16 cellular contexts compared by ENCODE assay signal in genomic region chr3:12343091-12343494, GRCh38. TPM values are rescaled to one million over a fixed set of nuclear protein-coding genes. Genes with fewer than 3 reads are reported as not detected.
DNase-seq lines count a peak whose midpoint lies in the region; ATAC-seq and TF ChIP-seq lines count a peak whose summit lies in the region.
"Had no signal": no experiment of that assay in that cellular context is flagged by ENCODE, and none has a peak within 500 bp of the region (broad histone marks: within the 10 kb centered on the region; RNA-seq: fewer than 3 reads in every experiment).

No MANE protein-coding gene starts in this region.

- H3K27me3 ChIP-seq in adipocyte (replicated peaks; ENCODE audit: control insufficient read depth, insufficient read depth, low read length) (no peaks in the 10 kb centered on the region), endodermal cell (ENCODE audit: control insufficient read depth, insufficient read depth, low read length, poor library complexity, severe bottlenecking) (no peaks in the 10 kb centered on the region)

- peak; percentile 3 for DNase-seq in ACHN
- peak; percentile 57 for DNase-seq in M059J (ENCODE audit: low read depth)
- peak; percentile 32 for DNase-seq in adipocyte (ENCODE audit: low read depth)
- peak; percentile 5 for DNase-seq in glomerular visceral epithelial cell (ENCODE audit: extremely low spot score)
- no peak for DNase-seq in NCI-H526 treated with DMSO at 0.1 percent for 48 hours (lab: John Stamatoyannopoulos, UW)
- DNase-seq in endodermal cell: no peak
- no peak for DNase-seq in NCI-H146 treated with DMSO at 0.1 percent for 48 hours (lab: John Stamatoyannopoulos, UW; ENCODE audit: unreplicated experiment)
- DNase-seq: COR-L47; NCI-H1417; NCI-H2081; NCI-H2227 treated with DMSO at 0.1 percent for 48 hours; NCI-H524 treated with DMSO at 0.1 percent for 48 hours; NK-92 treated with Interleukin-12 subunit alpha and Interleukin-12 subunit beta, amount 100 ng/mL, for 24 hours; OCI-M1 had no signal

- TF ChIP-seq CTCF in endodermal cell (conservative IDR thresholded peaks at IDR 0.05): no peak

- peaks cover 44% of the 10 kb centered on the region for H3K4me1 ChIP-seq in adipocyte (ENCODE audit: control insufficient read depth, insufficient read depth, low read length)
- H3K4me1 ChIP-seq in endodermal cell (ENCODE audit: control insufficient read depth, insufficient read depth, low read length): no peaks in the 10 kb centered on the region

- no peak overlapping the region for H3K27ac ChIP-seq in endodermal cell (ENCODE audit: low read depth, low read length)
- H3K27ac ChIP-seq: C4-2B had no signal

- H3K36me3 ChIP-seq in adipocyte (ENCODE audit: control insufficient read depth, insufficient read depth, low read length, severe bottlenecking) (peaks cover 30% of the 10 kb centered on the region), endodermal cell (ENCODE audit: control insufficient read depth, insufficient read depth, low read length) (no peaks in the 10 kb centered on the region)

- H3K4me1 Mint-ChIP-seq in endodermal cell: no peaks in the 10 kb centered on the region

- H3K9me3 ChIP-seq in adipocyte (ENCODE audit: control insufficient read depth, low read length): no peaks in the 10 kb centered on the region
- H3K9me3 ChIP-seq in endodermal cell (ENCODE audit: control insufficient read depth, low read length): no peaks in the 10 kb centered on the region

- H3K4me3 ChIP-seq in adipocyte (ENCODE audit: low read length) (no peak overlapping the region), endodermal cell (ENCODE audit: low read length) (no peak overlapping the region)

- 82 to 87% methylated on average over 2 to 3 of the region's 3 CpGs for WGBS in endodermal cell (ENCODE audit: insufficient coverage in 1 of 2, insufficient read length in 1 of 2), 2 experiments

- no peaks in the 10 kb centered on the region for H3K9me3 Mint-ChIP-seq in endodermal cell

- no peak overlapping the region for H3K27ac Mint-ChIP-seq in endodermal cell

- ATAC-seq in HG02840 (IDR thresholded peaks at IDR 0.05; ENCODE audit: low FRiP score, unreplicated experiment): no peak

- H3K27me3 Mint-ChIP-seq in endodermal cell (ENCODE audit: insufficient read depth): peaks cover 1% of the 10 kb centered on the region

- no peaks in the 10 kb centered on the region for H3K36me3 Mint-ChIP-seq in endodermal cell (ENCODE audit: low read depth)

- H3K9ac ChIP-seq in adipocyte (ENCODE audit: low read length) (no peak overlapping the region), endodermal cell (ENCODE audit: extremely low read depth, low read length, poor library complexity, severe bottlenecking) (no peak overlapping the region)

- no peak overlapping the region for H3K4me3 Mint-ChIP-seq in endodermal cell

- in situ Hi-C loops in ACHN (cut with HindIII; ENCODE audit: low pct_ligation_motif_present, low pct_unique_long_range_greater_than_20kb, low sequenced_read_pairs): no loop called here

RNA-seq across cellular contexts. Expression of gene PPARG, which starts 54.2 kb away (rescaled TPM):
- 1.6 and 7.0 TPM in 2 replicates for total RNA-seq in M059J (2014; rRNA removed; shearing (Covaris generic))
- total RNA-seq in endodermal cell: 1 to 10 TPM; 3.8 to 4.5 TPM
- polyA plus RNA-seq in endodermal cell (2013, experiment 1 of 2): 0.93 TPM
- 0.58 TPM for polyA plus RNA-seq in endodermal cell (2013, experiment 2 of 2)

Comparison
In these comparisons a context has a peak if more than half of its experiments do, and no peak if none do; other contexts are left out.
1. DNase-seq: peak in ACHN (single experiment), M059J (single experiment), adipocyte (single experiment) and glomerular visceral epithelial cell (single experiment); none in NCI-H526 treated with DMSO at 0.1 percent for 48 hours (single experiment), endodermal cell (single experiment) and NCI-H146 treated with DMSO at 0.1 percent for 48 hours (single experiment).